Comparison of ENCODE assay signal across 13 cellular contexts in the genomic region with DNA sequence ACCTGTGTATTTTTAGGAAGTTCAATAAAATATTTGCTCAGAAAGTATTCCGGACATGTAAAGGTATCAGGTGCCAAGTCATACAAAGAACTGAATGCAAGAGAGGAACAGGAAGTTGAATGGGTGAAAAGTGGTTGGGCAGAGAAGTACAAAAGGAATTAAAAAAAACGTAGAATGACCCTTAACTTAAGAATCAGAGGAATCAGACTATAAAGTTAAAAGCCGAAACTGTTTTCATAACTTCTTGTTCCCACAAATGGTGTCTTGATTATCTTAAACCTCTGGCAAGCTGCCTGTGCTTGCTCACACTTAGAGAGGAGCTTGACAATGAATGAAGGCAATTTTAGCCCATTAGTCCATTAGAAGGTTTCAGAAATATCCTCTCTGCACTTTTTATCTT.
"Had no signal": no experiment of that assay in that cellular context is flagged by ENCODE, and none has a peak within 500 bp of the region (broad histone marks: within the 10 kb centered on the region; RNA-seq: fewer than 3 reads in every experiment).

No MANE protein-coding gene starts in this region.

- H3K9me3 ChIP-seq: tibial artery, vagina had no signal

- H3K4me1 ChIP-seq: foreskin keratinocyte, tibial artery, vagina had no signal

- H3K4me1 Mint-ChIP-seq: activated CD4-positive, alpha-beta T cell treated with anti-CD3 and anti-CD28 coated beads, Interleukin-2, amount 10 ng/mL, durations not matched to agents 7 days and 5 days; activated T-helper 17 cell treated with anti-CD3 and anti-CD28 coated beads, Interleukin-2, amount 50 U/mL, for 72 hours; naive thymus-derived CD4-positive, alpha-beta T cell had no signal

- H3K9me3 Mint-ChIP-seq: activated CD4-positive, alpha-beta T cell treated with anti-CD3 and anti-CD28 coated beads, Interleukin-2, amount 10 ng/mL, durations not matched to agents 7 days and 5 days; activated naive CD4-positive, alpha-beta T cell treated with anti-CD3 and anti-CD28 coated beads for 36 hours; activated T-helper 17 cell treated with anti-CD3 and anti-CD28 coated beads, Interleukin-2, amount 50 U/mL, for 72 hours had no signal

- H3K27me3 ChIP-seq: dorsolateral prefrontal cortex, foreskin keratinocyte, tibial artery, vagina had no signal

- H3K27ac Mint-ChIP-seq: activated CD4-positive, alpha-beta T cell treated with anti-CD3 and anti-CD28 coated beads, Interleukin-2, amount 10 ng/mL, durations not matched to agents 7 days and 5 days; activated naive CD4-positive, alpha-beta T cell treated with anti-CD3 and anti-CD28 coated beads for 36 hours; activated T-helper 17 cell treated with anti-CD3 and anti-CD28 coated beads, Interleukin-2, amount 50 U/mL, for 72 hours; naive thymus-derived CD4-positive, alpha-beta T cell had no signal

- H3K27ac ChIP-seq: dorsolateral prefrontal cortex, foreskin keratinocyte, tibial artery, vagina had no signal

- H3K4me3 ChIP-seq: dorsolateral prefrontal cortex, tibial artery, vagina had no signal

- H3K27me3 Mint-ChIP-seq: activated T-helper 17 cell treated with anti-CD3 and anti-CD28 coated beads, Interleukin-2, amount 50 U/mL, for 72 hours had no signal

- H3K36me3 Mint-ChIP-seq: naive thymus-derived CD4-positive, alpha-beta T cell had no signal

- DNase-seq: activated CD4-positive, alpha-beta T cell treated with anti-CD3 and anti-CD28 coated beads, Interleukin-2, amount 10 ng/mL, durations not matched to agents 7 days and 5 days; activated CD4-positive, CD25-positive, alpha-beta regulatory T cell; activated naive CD4-positive, alpha-beta T cell treated with anti-CD3 and anti-CD28 coated beads for 36 hours; activated T-cell treated with anti-CD3 and anti-CD28 coated beads for 4 hours; dorsolateral prefrontal cortex; foreskin keratinocyte; left colon; naive thymus-derived CD4-positive, alpha-beta T cell; posterior cingulate gyrus; tibial artery had no signal

- H3K4me3 Mint-ChIP-seq: activated CD4-positive, alpha-beta T cell treated with anti-CD3 and anti-CD28 coated beads, Interleukin-2, amount 10 ng/mL, durations not matched to agents 7 days and 5 days; activated naive CD4-positive, alpha-beta T cell treated with anti-CD3 and anti-CD28 coated beads for 36 hours; activated T-helper 17 cell treated with anti-CD3 and anti-CD28 coated beads, Interleukin-2, amount 50 U/mL, for 72 hours; naive thymus-derived CD4-positive, alpha-beta T cell had no signal

- ATAC-seq: activated T-helper 17 cell treated with anti-CD3 and anti-CD28 coated beads, Interleukin-2, amount 50 U/mL, for 72 hours; esophagus mucosa; foreskin keratinocyte; left colon; naive thymus-derived CD4-positive, alpha-beta T cell had no signal

- H3K36me3 ChIP-seq: tibial artery, vagina had no signal
